ENCODE assay signal across 18 cellular contexts in genomic region chr6:126477678-126478077, GRCh38.
A peak's percentile ranks its signal among the peaks of the same experiment; 100 is the strongest.
DNase-seq lines count a peak whose midpoint lies in the region; ATAC-seq and FAIRE-seq lines count a peak whose summit lies in the region.
"Had no signal": no experiment of that assay in that cellular context is flagged by ENCODE, and none has a peak within 500 bp of the region (broad histone marks: within the 10 kb centered on the region; RNA-seq: fewer than 3 reads in every experiment).

No MANE protein-coding gene starts in this region.

- peak; percentile 97 for ATAC-seq in GM18867 (IDR thresholded peaks at IDR 0.05; ENCODE audit: unreplicated experiment)
- ATAC-seq in GM21526 (IDR thresholded peaks at IDR 0.05; ENCODE audit: low FRiP score, unreplicated experiment), result peak; percentile 83
- ATAC-seq in HG03060 (IDR thresholded peaks at IDR 0.05; ENCODE audit: low read depth, unreplicated experiment), result peak; percentile 73
- ATAC-seq in left lobe of liver, result no peak
- ATAC-seq in Right ventricle myocardium superior (ENCODE audit: poor library complexity), result no peak
- ATAC-seq: WTC11 had no signal

- DNase-seq in NOMO-1 treated with dmso at 0.1 percent for 144 hours (lab: John Stamatoyannopoulos, UW; ENCODE audit: unreplicated experiment), result peak; percentile 3
- no peak for DNase-seq in frontal cortex (ENCODE audit: low spot score in 2 of 2)
- no peak for DNase-seq in left lobe of liver (ENCODE audit: low spot score)
- DNase-seq in occipital lobe (lab: John Stamatoyannopoulos, UW), result no peak
- DNase-seq in Right ventricle myocardium superior, result no peak
- DNase-seq: activated CD8-positive, alpha-beta memory T cell treated with anti-CD3 and anti-CD28 coated beads for 24 hours; activated effector memory CD4-positive, alpha-beta T cell treated with Interleukin-2 at 50 U/mL for 16 hours; amygdala; endodermal cell; NCI-H1694; NCI-H524 treated with DMSO at 0.1 percent for 48 hours; stimulated activated naive CD4-positive, alpha-beta T cell had no signal

- no peak for FAIRE-seq in frontal cortex (lab: Jason Lieb, UNC)
- FAIRE-seq: RCC 7860, urothelium cell line had no signal

- intact Hi-C loops in Right ventricle myocardium superior (cut with DNase I), result no loop called here

Comparison
In these comparisons a context has a peak if more than half of its experiments do, and no peak if none do; other contexts are left out.
1. ATAC-seq: peak in GM18867 (single experiment), GM21526 (single experiment) and HG03060 (single experiment); none in left lobe of liver (single experiment) and Right ventricle myocardium superior (single experiment).